In the genomic region with DNA sequence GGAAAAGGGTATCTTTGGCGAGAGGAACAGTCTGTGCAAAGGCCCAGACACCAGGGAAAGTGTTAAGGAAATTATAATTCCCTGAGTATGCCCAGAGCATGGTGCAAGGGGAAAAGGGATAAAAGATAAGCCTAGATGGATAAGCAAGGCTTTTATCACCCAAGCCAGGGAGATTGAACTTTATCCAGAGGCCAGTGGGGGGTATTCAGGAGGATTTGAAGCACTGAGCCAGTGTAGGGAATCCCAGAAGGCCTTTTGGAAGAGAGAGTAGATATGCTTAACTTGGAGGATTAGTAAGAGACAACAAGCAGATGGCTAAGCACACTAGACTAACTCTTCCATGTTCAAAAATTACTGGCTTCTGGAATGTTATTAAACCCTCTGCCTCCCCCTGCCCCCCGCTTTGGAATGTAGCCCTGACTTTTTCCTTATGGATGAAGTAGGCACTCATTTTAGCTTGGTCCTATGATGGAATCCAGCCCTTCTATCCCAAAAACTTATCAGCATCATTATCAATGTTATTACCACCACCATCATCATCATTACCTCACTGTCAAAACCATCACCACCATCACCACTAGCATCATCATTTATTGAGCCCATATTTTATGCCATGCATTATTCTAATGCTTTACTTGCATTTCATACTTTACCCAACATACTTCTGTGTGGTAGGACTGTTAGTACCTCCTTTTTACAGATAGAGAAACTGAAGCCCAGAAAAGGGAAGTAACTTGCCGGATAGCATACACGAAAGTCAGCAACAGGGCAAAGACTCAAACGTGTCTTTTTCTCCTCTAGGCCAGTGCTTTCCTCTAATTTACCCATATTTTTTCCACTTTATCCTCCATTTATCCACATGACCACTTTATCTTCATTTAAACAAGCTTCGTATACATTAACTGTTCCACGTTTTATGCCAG, we compare ENCODE assay signal across 13 cellular contexts.
DNase-seq lines count a peak whose midpoint lies in the region; ATAC-seq, FAIRE-seq and TF ChIP-seq lines count a peak whose summit lies in the region.
"Had no signal": no experiment of that assay in that cellular context is flagged by ENCODE, and none has a peak within 500 bp of the region (broad histone marks: within the 10 kb centered on the region; RNA-seq: fewer than 3 reads in every experiment).

No MANE protein-coding gene starts in this region.

- peaks cover 14% of the 10 kb centered on the region for H3K4me1 Mint-ChIP-seq in glutamatergic neuron (ENCODE audit: low read depth, unreplicated experiment)

- H4K91ac ChIP-seq in mesenchymal stem cell (ENCODE audit: low read length) = no peak overlapping the region

- H4K8ac ChIP-seq in mesenchymal stem cell (ENCODE audit: low read length) = no peak overlapping the region

- no peak overlapping the region for H3K4me2 ChIP-seq in mesenchymal stem cell (ENCODE audit: low read length, poor library complexity, severe bottlenecking)

- no peak overlapping the region for H2BK120ac ChIP-seq in mesenchymal stem cell (ENCODE audit: low read depth, low read length)

- intact Hi-C loops in posterior cingulate gyrus (cut with DNase I) = no loop called here

- no peak overlapping the region for H2BK15ac ChIP-seq in mesenchymal stem cell (ENCODE audit: low read depth, poor library complexity, severe bottlenecking)

- no peaks in the 10 kb centered on the region for H3K9me3 ChIP-seq in mesenchymal stem cell (ENCODE audit: control insufficient read depth, low read length)
- H3K9me3 ChIP-seq: gastrocnemius medialis, SJCRH30 had no signal

- peaks cover 11% of the 10 kb centered on the region for H3K27me3 Mint-ChIP-seq in glutamatergic neuron (ENCODE audit: unreplicated experiment)

- no peak for FAIRE-seq in RCC 7860 (lab: Jason Lieb, UNC)

- H3K9ac ChIP-seq in mesenchymal stem cell (ENCODE audit: low read length) = no peak overlapping the region

- no peak overlapping the region for H2BK12ac ChIP-seq in mesenchymal stem cell (ENCODE audit: low read length in 2 of 2)

- no peak overlapping the region for H3K4me3 ChIP-seq in mesenchymal stem cell (ENCODE audit: insufficient read depth in 1 of 2, low read depth in 1 of 2, low read length in 2 of 2)
- H3K4me3 ChIP-seq: gastrocnemius medialis, SJCRH30 had no signal

- WGBS in mesenchymal stem cell = 94% methylated on average over 7 of the region's 7 CpGs

- peak overlapping the region; percentile 58 for H2BK5ac ChIP-seq in mesenchymal stem cell (ENCODE audit: low read depth, low read length, poor library complexity, severe bottlenecking)

- no peak for TF ChIP-seq CTCF in glutamatergic neuron (IDR thresholded peaks at IDR 0.05; ENCODE audit: partially characterized antibody, unreplicated experiment)

- peaks cover 12 to 97% of the 10 kb centered on the region in 2 experiments for H3K36me3 ChIP-seq in mesenchymal stem cell (ENCODE audit: control insufficient read depth in 1 of 2, insufficient read depth in 2 of 2, low read depth in 1 of 2, low read length in 2 of 2)
- H3K36me3 ChIP-seq: gastrocnemius medialis, SJCRH30 had no signal

- peak; percentile 74 for ATAC-seq in HG02763 (IDR thresholded peaks at IDR 0.05; ENCODE audit: unreplicated experiment)
- ATAC-seq: gastrocnemius medialis had no signal

- no peak overlapping the region for H3K4ac ChIP-seq in mesenchymal stem cell (ENCODE audit: low read depth in 1 of 2, low read length in 2 of 2)

- no peak overlapping the region for H3K27ac Mint-ChIP-seq in glutamatergic neuron (ENCODE audit: unreplicated experiment)

- H3K9me3 Mint-ChIP-seq in glutamatergic neuron (ENCODE audit: unreplicated experiment) = peaks cover 15% of the 10 kb centered on the region
- H3K9me3 Mint-ChIP-seq: H9 had no signal

- H3K4me3 Mint-ChIP-seq in glutamatergic neuron (ENCODE audit: unreplicated experiment) = no peak overlapping the region
- H3K4me3 Mint-ChIP-seq: H9 had no signal

- H2AFZ ChIP-seq in mesenchymal stem cell (ENCODE audit: low read depth, low read length) = no peak overlapping the region

- peak; percentile 8 for DNase-seq in GM19240 (ENCODE audit: insufficient read length, low spot score)
- DNase-seq in KBM-7 = peak; percentile 18
- DNase-seq in mesenchymal stem cell = no peak
- no peak for DNase-seq in RCC 7860 (ENCODE audit: low spot score)
- DNase-seq in glutamatergic neuron = no peak
- no peak for DNase-seq in posterior cingulate gyrus
- DNase-seq in RPMI8226 = no peak
- DNase-seq: Calu3, gastrocnemius medialis, H9, NCI-H1436 had no signal

- in situ Hi-C loops in KBM-7 (cut with MboI; ENCODE audit: low pct_unique_long_range_greater_than_20kb, low sequenced_read_pairs) = no loop called here

- no peaks in the 10 kb centered on the region for H3K79me1 ChIP-seq in mesenchymal stem cell (replicated peaks; ENCODE audit: low read length, poor library complexity, severe bottlenecking)

- no peak overlapping the region for H3K23ac ChIP-seq in mesenchymal stem cell (ENCODE audit: low read length in 2 of 2)

- H3K4me1 ChIP-seq in mesenchymal stem cell (ENCODE audit: control insufficient read depth, insufficient read depth, low read depth, low read length) = peaks cover 16% of the 10 kb centered on the region
- H3K4me1 ChIP-seq: gastrocnemius medialis had no signal

- peak overlapping the region; percentile 69 for H3K27ac ChIP-seq in mesenchymal stem cell (ENCODE audit: low read length, poor library complexity, severe bottlenecking)
- H3K27ac ChIP-seq: gastrocnemius medialis, SJCRH30 had no signal

- H3K36me3 Mint-ChIP-seq in glutamatergic neuron (ENCODE audit: unreplicated experiment) = no peaks in the 10 kb centered on the region

- H3K14ac ChIP-seq in mesenchymal stem cell (ENCODE audit: low read length in 2 of 2) = no peak overlapping the region

- H3K18ac ChIP-seq in mesenchymal stem cell (ENCODE audit: low read depth in 1 of 2, low read length in 2 of 2) = no peak overlapping the region

- H2AK5ac ChIP-seq in mesenchymal stem cell (ENCODE audit: low read length, severe bottlenecking) = peak overlapping the region; percentile 96

- H3K27me3 ChIP-seq in mesenchymal stem cell (ENCODE audit: control insufficient read depth in 1 of 2, insufficient read depth in 1 of 2, low read length in 2 of 2) = no peaks in the 10 kb centered on the region
- H3K27me3 ChIP-seq: gastrocnemius medialis, SJCRH30 had no signal

Comparison
In these comparisons a context has a peak if more than half of its experiments do, and no peak if none do; other contexts are left out.
1. DNase-seq: peak in GM19240 (single experiment) and KBM-7 (single experiment); none in mesenchymal stem cell (single experiment), RCC 7860 (single experiment), glutamatergic neuron (single experiment), posterior cingulate gyrus (0 of 10) and RPMI8226 (single experiment).